ENCODE assay signal across 20 cellular contexts in genomic region chrX:17174671-17175070, GRCh38.
A peak's percentile ranks its signal among the peaks of the same experiment; 100 is the strongest.
DNase-seq lines count a peak whose midpoint lies in the region; ATAC-seq and TF ChIP-seq lines count a peak whose summit lies in the region.
"Had no signal": no experiment of that assay in that cellular context is flagged by ENCODE, and none has a peak within 500 bp of the region (broad histone marks: within the 10 kb centered on the region; RNA-seq: fewer than 3 reads in every experiment).

No MANE protein-coding gene starts in this region.

- peak; percentile 8 for DNase-seq in SK-N-SH
- DNase-seq in dorsolateral prefrontal cortex: peak in 9 of 10 donors; percentile 60 to 83 (median 74)
- peak; percentile 26 for DNase-seq in midbrain (lab: John Stamatoyannopoulos, UW)
- no peak for DNase-seq in GM10266 (ENCODE audit: extremely low spot score)
- DNase-seq: activated CD4-positive, alpha-beta T cell treated with anti-CD3 and anti-CD28 coated beads for 48 hours; activated naive CD8-positive, alpha-beta T cell treated with anti-CD3 and anti-CD28 coated beads, Interleukin-2, amount 50 U/mL, for 24 hours; Calu3; central memory CD4-positive, alpha-beta T cell; erythroblast; lower lobe of right lung; NCI-H1417 had no signal

- intact Hi-C loops in dorsolateral prefrontal cortex (cut with DNase I): no loop called here

- ATAC-seq in SK-N-SH treated with all-trans-retinoic acid at 6 μM for 48 hours: no peak
- no peak for ATAC-seq in GM19452 (IDR thresholded peaks at IDR 0.05; ENCODE audit: unreplicated experiment)
- ATAC-seq in HG02970 (IDR thresholded peaks at IDR 0.05; ENCODE audit: low FRiP score, unreplicated experiment): no peak
- ATAC-seq: activated naive CD8-positive, alpha-beta T cell treated with anti-CD3 and anti-CD28 coated beads, Interleukin-2, amount 50 U/mL, for 24 hours; activated T-helper 17 cell treated with anti-CD3 and anti-CD28 coated beads, Interleukin-2, amount 50 U/mL, for 72 hours; gastrocnemius medialis; lower lobe of right lung had no signal

- no peaks in the 10 kb centered on the region for H3K27me3 ChIP-seq in SK-N-SH (ENCODE audit: insufficient read depth)
- peaks cover 0 to 34% (median 0%) of the 10 kb centered on the region in 45 donors for H3K27me3 ChIP-seq in dorsolateral prefrontal cortex
- H3K27me3 ChIP-seq: gastrocnemius medialis had no signal

- no peak for TF ChIP-seq RAD21 in SK-N-SH (IDR thresholded peaks at IDR 0.05; ENCODE audit: low read length)

- no peaks in the 10 kb centered on the region for H3K9me2 ChIP-seq in SK-N-SH

- no peak overlapping the region for H2AFZ ChIP-seq in SK-N-SH (ENCODE audit: low read depth)
- H2AFZ ChIP-seq: parathyroid adenoma had no signal

- H3K9me3 ChIP-seq in SK-N-SH: no peaks in the 10 kb centered on the region
- H3K9me3 ChIP-seq: BLaER1, gastrocnemius medialis, lower lobe of right lung had no signal

- no peak for TF ChIP-seq CTCF in SK-N-SH (IDR thresholded peaks at IDR 0.05)
- no peak for TF ChIP-seq CTCF in dorsolateral prefrontal cortex (IDR thresholded peaks at IDR 0.05 in 54 of 56, conservative IDR thresholded peaks at IDR 0.05 in 2 of 56; ENCODE audit: low read depth in 1 of 56, partially characterized antibody in 56 of 56)
- TF ChIP-seq CTCF in GM10266 (IDR thresholded peaks at IDR 0.05; ENCODE audit: control insufficient read depth, insufficient read depth, low read depth, missing control alignments): no peak

- no peaks in the 10 kb centered on the region for H3K36me3 ChIP-seq in SK-N-SH (replicated peaks in 1 of 2; ENCODE audit: control insufficient read depth in 1 of 2, insufficient read depth in 2 of 2, low read length in 1 of 2)
- H3K36me3 ChIP-seq: BLaER1, gastrocnemius medialis, lower lobe of right lung had no signal

- H3K9ac ChIP-seq in SK-N-SH: no peak overlapping the region
- H3K9ac ChIP-seq: BLaER1, parathyroid adenoma had no signal

- H3K27ac ChIP-seq in SK-N-SH (ENCODE audit: low read depth in 2 of 2, low read length in 1 of 2): no peak overlapping the region
- peak overlapping the region in 39 of 59 donors; percentile 2 to 71 (median 41) for H3K27ac ChIP-seq in dorsolateral prefrontal cortex
- peak overlapping the region; percentile 45 for H3K27ac ChIP-seq in temporal lobe (ENCODE audit: low read depth, low read length)
- H3K27ac ChIP-seq: BLaER1, gastrocnemius medialis, lower lobe of right lung, parathyroid adenoma, RWPE1 had no signal

- peaks cover 0 to 5% of the 10 kb centered on the region in 2 experiments; a peak in 1 of 4 replicates for H3K4me1 ChIP-seq in SK-N-SH (ENCODE audit: control insufficient read depth in 1 of 2, insufficient read depth in 2 of 2, low read depth in 1 of 2, low read length in 1 of 2)
- H3K4me1 ChIP-seq: gastrocnemius medialis, lower lobe of right lung, parathyroid adenoma had no signal

- H3K4me3 ChIP-seq in SK-N-SH (ENCODE audit: low read depth in 2 of 2, low read length in 1 of 2) (no peak overlapping the region), dorsolateral prefrontal cortex (peak overlapping the region in 1 of 59 donors; percentile 8)
- H3K4me3 ChIP-seq: BLaER1, gastrocnemius medialis, lower lobe of right lung had no signal

- no peaks in the 10 kb centered on the region for H3K79me2 ChIP-seq in SK-N-SH (ENCODE audit: insufficient read depth)
- H3K79me2 ChIP-seq: parathyroid adenoma had no signal

- POLR2A ChIA-PET in SK-N-SH (lab: Yijun Ruan, JAX): no interaction called here

- no peak for TF ChIP-seq EP300 in SK-N-SH (IDR thresholded peaks at IDR 0.05; ENCODE audit: borderline replicate concordance in 1 of 2, low read depth in 1 of 2, low read length in 1 of 2)

- CTCF ChIA-PET in SK-N-SH (lab: Yijun Ruan, JAX): interaction anchor here (0.8 kb wide), 1 partner anchor 44 kb away, joined by 3 read pairs; no protein-coding TSS in a partner anchor

- H3K4me2 ChIP-seq in SK-N-SH: no peak overlapping the region
- H3K4me2 ChIP-seq: BLaER1 had no signal

- 55% methylated on average over 6 of the region's 8 CpGs for WGBS in SK-N-SH (ENCODE audit: low lambda C conversion rate)

- no peaks in the 10 kb centered on the region for H3F3A ChIP-seq in SK-N-SH (replicated peaks; ENCODE audit: insufficient read depth)

- H4K20me1 ChIP-seq in SK-N-SH (ENCODE audit: insufficient read depth): no peaks in the 10 kb centered on the region
- H4K20me1 ChIP-seq: BLaER1 had no signal

TF ChIP-seq in SK-N-SH, 30 proteins besides CTCF, POLR2A, EP300 and RAD21:
- TF ChIP-seq TAF1 (IDR thresholded peaks at IDR 0.05; ENCODE audit: borderline replicate concordance, low read depth, low read length) (no peak), NFIC (IDR thresholded peaks at IDR 0.05; ENCODE audit: borderline replicate concordance) (no peak), CHD2 (IDR thresholded peaks at IDR 0.05; ENCODE audit: low read length, partially characterized antibody) (no peak), TEAD4 (IDR thresholded peaks at IDR 0.05; ENCODE audit: borderline replicate concordance, insufficient read depth) (no peak), POLR2AphosphoS5 (IDR thresholded peaks at IDR 0.05; ENCODE audit: low read depth, low read length) (no peak)
TF ChIP-seq in SK-N-SH: peak in this region for 0.

TF ChIP-seq in SK-N-SH treated with all-trans-retinoic acid at 6 μM for 48 hours, 23 proteins besides CTCF, POLR2A, EP300 and RAD21:
- TF ChIP-seq ZC3H10 (CRISPR knock-in tag; IDR thresholded peaks at IDR 0.05) (no peak), ISL1 (CRISPR knock-in tag; IDR thresholded peaks at IDR 0.05) (no peak), CSDC2 (CRISPR knock-in tag; IDR thresholded peaks at IDR 0.05) (no peak), ZNF8 (CRISPR knock-in tag; IDR thresholded peaks at IDR 0.05) (no peak), RARB (CRISPR knock-in tag; IDR thresholded peaks at IDR 0.05) (no peak), POU6F1 (CRISPR knock-in tag; IDR thresholded peaks at IDR 0.05; ENCODE audit: borderline replicate concordance, low read depth) (no peak), ESRRG (CRISPR knock-in tag; IDR thresholded peaks at IDR 0.05) (no peak), SNAI2 (CRISPR knock-in tag; IDR thresholded peaks at IDR 0.05) (no peak), ZFP30 (CRISPR knock-in tag; IDR thresholded peaks at IDR 0.05) (no peak), PPARA (CRISPR knock-in tag; IDR thresholded peaks at IDR 0.05; ENCODE audit: borderline replicate concordance) (no peak), PATZ1 (CRISPR knock-in tag; IDR thresholded peaks at IDR 0.05; ENCODE audit: borderline replicate concordance) (no peak)

Comparison
In these comparisons a context has a peak if more than half of its experiments do, and no peak if none do; other contexts are left out.
1. H3K27ac ChIP-seq: peak in dorsolateral prefrontal cortex (39 of 59) and temporal lobe (single experiment); none in SK-N-SH (0 of 2).